21 cellular contexts compared by ENCODE assay signal in the genomic region with DNA sequence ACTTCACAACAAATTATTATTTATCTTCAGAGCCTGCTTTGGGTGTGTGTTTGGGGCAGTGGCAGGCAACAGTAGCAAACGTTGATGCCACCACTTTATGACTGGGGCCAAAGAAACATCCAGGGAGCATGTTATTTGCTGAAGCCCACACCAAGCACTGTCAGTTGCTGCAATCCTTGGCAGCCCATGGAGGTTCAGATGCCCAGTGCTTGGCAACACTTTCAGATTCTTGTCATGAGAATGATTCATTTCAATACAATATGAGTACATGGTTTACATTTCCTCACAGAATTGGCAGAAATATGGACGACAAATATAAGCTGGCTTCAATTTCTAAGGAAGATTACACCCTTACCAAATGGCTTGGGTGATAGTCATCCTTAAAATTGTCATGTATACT. TPM values are rescaled to one million over a fixed set of nuclear protein-coding genes. Genes with fewer than 3 reads are reported as not detected.
DNase-seq lines count a peak whose midpoint lies in the region; FAIRE-seq and TF ChIP-seq lines count a peak whose summit lies in the region.
"Had no signal": no experiment of that assay in that cellular context is flagged by ENCODE, and none has a peak within 500 bp of the region (broad histone marks: within the 10 kb centered on the region; RNA-seq: fewer than 3 reads in every experiment).

No MANE protein-coding gene starts in this region.

- peak overlapping the region; percentile 82 for H3K27ac ChIP-seq in RWPE1
- peak overlapping the region in 3 of 4 donors; percentile 9 to 59 (median 52) for H3K27ac ChIP-seq in sigmoid colon
- H3K27ac ChIP-seq: pancreas had no signal

- no peaks in the 10 kb centered on the region for H3K36me3 ChIP-seq in sigmoid colon
- H3K36me3 ChIP-seq: HAP-1, pancreas had no signal

- no peak for TF ChIP-seq EP300 in sigmoid colon (IDR thresholded peaks at IDR 0.05)

- POLR2A ChIA-PET in RWPE1 (lab: Yijun Ruan, JAX; ENCODE audit: low non-redundant PET), result no interaction called here

- TF ChIP-seq CTCF in RWPE1 (conservative IDR thresholded peaks at IDR 0.05; ENCODE audit: low read depth) (no peak), sigmoid colon (IDR thresholded peaks at IDR 0.05) (no peak)

- H3K27me3 ChIP-seq in sigmoid colon, result no peaks in the 10 kb centered on the region
- H3K27me3 ChIP-seq: pancreas had no signal

- no peak for FAIRE-seq in GM19239 (lab: Jason Lieb, UNC)
- FAIRE-seq: K562, pancreas, TTC549 had no signal

- no peak for TF ChIP-seq POLR2A in sigmoid colon (IDR thresholded peaks at IDR 0.05)

- H3K4me1 ChIP-seq in sigmoid colon, result peaks cover 0 to 44% (median 17%) of the 10 kb centered on the region in 4 donors
- H3K4me1 ChIP-seq: HAP-1, pancreas had no signal

- no peaks in the 10 kb centered on the region for H3K9me3 ChIP-seq in sigmoid colon
- H3K9me3 ChIP-seq: HAP-1, pancreas had no signal

- CTCF ChIA-PET in RWPE1 (lab: Yijun Ruan, JAX), result no interaction called here

- 40 to 48% methylated on average over 2 of the region's 2 CpGs for WGBS in sigmoid colon, 2 donors

- H3K4me3 ChIP-seq in sigmoid colon, result no peak overlapping the region
- H3K4me3 ChIP-seq: HAP-1, K562, pancreas had no signal

- DNase-seq in GM04503 (ENCODE audit: low read depth) (peak; percentile 4), RWPE1 (ENCODE audit: low spot score) (peak; percentile 44), fibroblast of peridontal ligament (ENCODE audit: extremely low read depth) (peak; percentile 93), sigmoid colon (peak; percentile 71), DMS53 treated with DMSO at 0.1 percent for 48 hours (lab: John Stamatoyannopoulos, UW; ENCODE audit: unreplicated experiment) (no peak), GM19239 (ENCODE audit: insufficient read length, low spot score) (no peak)
- no peak for DNase-seq in activated CD8-positive, alpha-beta memory T cell treated with anti-CD3 and anti-CD28 coated beads for 24 hours
- DNase-seq: activated CD8-positive, alpha-beta memory T cell treated with anti-CD3 and anti-CD28 coated beads, Interleukin-2, amount 10 ng/mL, durations not matched to agents 7 days and 5 days; effector CD4-positive, alpha-beta T cell; left colon; natural killer cell; NCI-H1694 treated with DMSO at 0.1 percent for 48 hours; NCI-H2227 treated with DMSO at 0.1 percent for 48 hours; OCI-M1; pancreas; SHP77 treated with DMSO at 0.1 percent for 48 hours had no signal

- intact Hi-C loops in sigmoid colon (cut with DNase I), result no loop called here

RNA-seq across cellular contexts. Expression of gene GLI3, which starts 46.5 kb away (rescaled TPM):
- 10 to 100 TPM; 17.2 to 31.6 (median 18.9) TPM for total RNA-seq in sigmoid colon
- polyA plus RNA-seq in sigmoid colon, result 1 to 10 TPM in 2 of 3 donors, under 1 TPM in 1; 0.23 to 3.6 (median 1.2) TPM
- total RNA-seq: activated T-helper 1 cell treated with anti-CD3 and anti-CD28 coated beads, Interleukin-12 subunit alpha, Interleukin-12 subunit beta, Interleukin-2, Interleukin-4 antibody, amounts not matched to agents 30 ng/mL and 10 ng/mL and 1 ng/mL, durations not matched to agents 14 hours and 24 hours and 36 hours; G401 had no signal

Comparison
In these comparisons a context has a peak if more than half of its experiments do, and no peak if none do; other contexts are left out.
1. DNase-seq: peak in GM04503 (single experiment), RWPE1 (single experiment), fibroblast of peridontal ligament (single experiment) and sigmoid colon (single experiment); none in DMS53 treated with DMSO at 0.1 percent for 48 hours (single experiment), GM19239 (single experiment) and activated CD8-positive, alpha-beta memory T cell treated with anti-CD3 and anti-CD28 coated beads for 24 hours (single experiment).